ENCODE assay signal across 1 cellular context in the genomic region with DNA sequence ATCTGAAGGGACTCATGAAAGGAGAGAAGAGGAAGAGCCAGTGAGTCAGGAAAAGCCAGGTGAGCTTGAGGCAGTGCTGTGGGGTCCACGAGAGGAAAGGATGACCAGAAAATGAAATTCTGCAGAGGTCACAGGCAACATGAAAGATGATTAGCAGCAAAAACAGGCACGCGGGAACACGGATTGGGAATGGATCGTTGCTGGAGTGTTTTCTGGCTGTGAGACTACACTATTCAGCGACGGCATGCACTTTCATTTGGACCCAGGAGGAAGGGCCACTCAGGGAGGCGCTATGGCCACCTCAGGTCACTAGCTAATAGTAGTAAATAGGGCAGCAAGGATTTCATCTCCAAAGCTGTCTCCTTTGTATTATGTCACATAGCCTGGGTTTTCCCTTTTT.
TF ChIP-seq lines count a peak whose summit lies in the region.

No MANE protein-coding gene starts in this region.

TF ChIP-seq in GM23338, 12 proteins besides CTCF, POLR2A, EP300 and RAD21 (continued from another document):
- TF ChIP-seq, protein P1, sequence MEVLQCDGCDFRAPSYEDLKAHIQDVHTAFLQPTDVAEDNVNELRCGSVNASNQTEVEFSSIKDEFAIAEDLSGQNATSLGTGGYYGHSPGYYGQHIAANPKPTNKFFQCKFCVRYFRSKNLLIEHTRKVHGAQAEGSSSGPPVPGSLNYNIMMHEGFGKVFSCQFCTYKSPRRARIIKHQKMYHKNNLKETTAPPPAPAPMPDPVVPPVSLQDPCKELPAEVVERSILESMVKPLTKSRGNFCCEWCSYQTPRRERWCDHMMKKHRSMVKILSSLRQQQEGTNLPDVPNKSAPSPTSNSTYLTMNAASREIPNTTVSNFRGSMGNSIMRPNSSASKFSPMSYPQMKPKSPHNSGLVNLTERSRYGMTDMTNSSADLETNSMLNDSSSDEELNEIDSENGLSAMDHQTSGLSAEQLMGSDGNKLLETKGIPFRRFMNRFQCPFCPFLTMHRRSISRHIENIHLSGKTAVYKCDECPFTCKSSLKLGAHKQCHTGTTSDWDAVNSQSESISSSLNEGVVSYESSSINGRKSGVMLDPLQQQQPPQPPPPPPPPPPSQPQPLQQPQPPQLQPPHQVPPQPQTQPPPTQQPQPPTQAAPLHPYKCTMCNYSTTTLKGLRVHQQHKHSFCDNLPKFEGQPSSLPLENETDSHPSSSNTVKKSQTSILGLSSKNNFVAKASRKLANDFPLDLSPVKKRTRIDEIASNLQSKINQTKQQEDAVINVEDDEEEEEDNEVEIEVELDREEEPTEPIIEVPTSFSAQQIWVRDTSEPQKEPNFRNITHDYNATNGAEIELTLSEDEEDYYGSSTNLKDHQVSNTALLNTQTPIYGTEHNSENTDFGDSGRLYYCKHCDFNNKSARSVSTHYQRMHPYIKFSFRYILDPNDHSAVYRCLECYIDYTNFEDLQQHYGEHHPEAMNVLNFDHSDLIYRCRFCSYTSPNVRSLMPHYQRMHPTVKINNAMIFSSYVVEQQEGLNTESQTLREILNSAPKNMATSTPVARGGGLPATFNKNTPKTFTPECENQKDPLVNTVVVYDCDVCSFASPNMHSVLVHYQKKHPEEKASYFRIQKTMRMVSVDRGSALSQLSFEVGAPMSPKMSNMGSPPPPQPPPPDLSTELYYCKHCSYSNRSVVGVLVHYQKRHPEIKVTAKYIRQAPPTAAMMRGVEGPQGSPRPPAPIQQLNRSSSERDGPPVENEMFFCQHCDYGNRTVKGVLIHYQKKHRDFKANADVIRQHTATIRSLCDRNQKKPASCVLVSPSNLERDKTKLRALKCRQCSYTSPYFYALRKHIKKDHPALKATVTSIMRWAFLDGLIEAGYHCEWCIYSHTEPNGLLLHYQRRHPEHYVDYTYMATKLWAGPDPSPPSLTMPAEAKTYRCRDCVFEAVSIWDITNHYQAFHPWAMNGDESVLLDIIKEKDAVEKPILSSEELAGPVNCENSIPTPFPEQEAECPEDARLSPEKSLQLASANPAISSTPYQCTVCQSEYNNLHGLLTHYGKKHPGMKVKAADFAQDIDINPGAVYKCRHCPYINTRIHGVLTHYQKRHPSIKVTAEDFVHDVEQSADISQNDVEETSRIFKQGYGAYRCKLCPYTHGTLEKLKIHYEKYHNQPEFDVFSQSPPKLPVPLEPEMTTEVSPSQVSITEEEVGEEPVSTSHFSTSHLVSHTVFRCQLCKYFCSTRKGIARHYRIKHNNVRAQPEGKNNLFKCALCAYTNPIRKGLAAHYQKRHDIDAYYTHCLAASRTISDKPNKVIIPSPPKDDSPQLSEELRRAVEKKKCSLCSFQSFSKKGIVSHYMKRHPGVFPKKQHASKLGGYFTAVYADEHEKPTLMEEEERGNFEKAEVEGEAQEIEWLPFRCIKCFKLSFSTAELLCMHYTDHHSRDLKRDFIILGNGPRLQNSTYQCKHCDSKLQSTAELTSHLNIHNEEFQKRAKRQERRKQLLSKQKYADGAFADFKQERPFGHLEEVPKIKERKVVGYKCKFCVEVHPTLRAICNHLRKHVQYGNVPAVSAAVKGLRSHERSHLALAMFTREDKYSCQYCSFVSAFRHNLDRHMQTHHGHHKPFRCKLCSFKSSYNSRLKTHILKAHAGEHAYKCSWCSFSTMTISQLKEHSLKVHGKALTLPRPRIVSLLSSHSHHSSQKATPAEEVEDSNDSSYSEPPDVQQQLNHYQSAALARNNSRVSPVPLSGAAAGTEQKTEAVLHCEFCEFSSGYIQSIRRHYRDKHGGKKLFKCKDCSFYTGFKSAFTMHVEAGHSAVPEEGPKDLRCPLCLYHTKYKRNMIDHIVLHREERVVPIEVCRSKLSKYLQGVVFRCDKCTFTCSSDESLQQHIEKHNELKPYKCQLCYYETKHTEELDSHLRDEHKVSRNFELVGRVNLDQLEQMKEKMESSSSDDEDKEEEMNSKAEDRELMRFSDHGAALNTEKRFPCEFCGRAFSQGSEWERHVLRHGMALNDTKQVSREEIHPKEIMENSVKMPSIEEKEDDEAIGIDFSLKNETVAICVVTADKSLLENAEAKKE (CRISPR knock-in tag; IDR thresholded peaks at IDR 0.05) = no peak
